Comparison of ENCODE assay signal across 10 cellular contexts in the genomic region with DNA sequence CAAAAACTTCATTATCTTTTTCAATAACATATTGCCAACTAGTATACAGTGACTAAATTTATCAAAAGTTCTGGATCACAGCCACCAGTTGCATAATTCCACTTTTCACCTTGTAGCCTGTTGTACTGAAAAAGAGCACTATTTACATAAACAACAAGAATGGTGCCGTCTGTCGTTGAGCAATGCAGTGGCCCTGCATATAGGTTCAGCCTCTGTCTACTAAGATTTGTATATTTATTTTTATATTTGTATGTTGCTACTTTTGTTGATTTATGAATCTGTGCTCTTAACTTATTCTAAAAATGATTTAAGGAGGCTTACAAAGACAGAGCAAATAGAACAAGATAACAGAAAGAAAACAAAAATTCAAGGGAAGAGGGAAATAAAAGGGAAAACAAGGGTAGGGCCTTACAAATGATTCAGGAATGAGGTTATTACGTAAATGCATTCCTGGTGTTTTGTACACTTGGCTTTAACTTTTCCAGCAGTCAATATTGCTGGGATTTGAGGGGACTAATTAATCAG.
DNase-seq lines count a peak whose midpoint lies in the region; ATAC-seq, FAIRE-seq and TF ChIP-seq lines count a peak whose summit lies in the region.
"Had no signal": no experiment of that assay in that cellular context is flagged by ENCODE, and none has a peak within 500 bp of the region (broad histone marks: within the 10 kb centered on the region; RNA-seq: fewer than 3 reads in every experiment).

No MANE protein-coding gene starts in this region.

- no peaks in the 10 kb centered on the region for H3K9me3 Mint-ChIP-seq in T-cell

- DNase-seq in HTR-8/SVneo (ENCODE audit: insufficient read length, low spot score): peak; percentile 31
- DNase-seq in cardiac fibroblast (ENCODE audit: low read depth in 2 of 2): peak; percentile 89 to 90
- DNase-seq in left lung: no peak
- no peak for DNase-seq in upper lobe of right lung
- DNase-seq in T-cell: no peak
- no peak for DNase-seq in GM13977 (ENCODE audit: low spot score)
- no peak for DNase-seq in NCI-H2171 (lab: John Stamatoyannopoulos, UW)
- DNase-seq: NCI-H748 treated with DMSO at 0.1 percent for 48 hours had no signal

- FAIRE-seq in HTR-8/SVneo (lab: Jason Lieb, UNC): no peak
- FAIRE-seq: H54 had no signal

- H3K4me1 ChIP-seq in left lung (peaks cover 0 to 6% of the 10 kb centered on the region in 2 donors), upper lobe of right lung (peaks cover 35% of the 10 kb centered on the region)
- H3K4me1 ChIP-seq: parathyroid adenoma had no signal

- H3K27me3 Mint-ChIP-seq in T-cell: no peaks in the 10 kb centered on the region

- no peaks in the 10 kb centered on the region for H3K36me3 Mint-ChIP-seq in T-cell

- H3K9me3 ChIP-seq in left lung (no peaks in the 10 kb centered on the region), upper lobe of right lung (no peaks in the 10 kb centered on the region)

- in situ Hi-C loops in GM13977 (cut with MboI; ENCODE audit: low pct_unique_long_range_greater_than_20kb, low sequenced_read_pairs, unreplicated experiment): no loop called here

- intact Hi-C loops in left lung (cut with DNase I): no loop called here
- intact Hi-C loops in upper lobe of right lung (cut with DNase I): no loop called here

- no peak overlapping the region for H3K4me3 Mint-ChIP-seq in T-cell

- CTCF ChIA-PET in T-cell (lab: Charles Lee): no interaction called here

- H3K36me3 ChIP-seq in left lung (no peaks in the 10 kb centered on the region), upper lobe of right lung (no peaks in the 10 kb centered on the region)

- H3K27ac Mint-ChIP-seq in T-cell: no peak overlapping the region

- H3K27ac ChIP-seq in left lung (peak overlapping the region; percentile 28 to 48), upper lobe of right lung (peak overlapping the region; percentile 56)
- H3K27ac ChIP-seq: parathyroid adenoma had no signal

- H3K4me3 ChIP-seq in cardiac fibroblast (replicated peaks in 1 of 2; ENCODE audit: low read depth in 2 of 2, low read length in 2 of 2): no peak overlapping the region
- H3K4me3 ChIP-seq in left lung: no peak overlapping the region
- H3K4me3 ChIP-seq in upper lobe of right lung: no peak overlapping the region

- peaks cover 12 to 22% (median 13%) of the 10 kb centered on the region in 3 donors for H3K4me1 Mint-ChIP-seq in T-cell

- peak; percentile 80 for ATAC-seq in left lung
- ATAC-seq in upper lobe of right lung: peak; percentile 62
- ATAC-seq in T-cell (replicated peaks in 1 of 4): no peak

- TF ChIP-seq CTCF in cardiac fibroblast (IDR thresholded peaks at IDR 0.05; ENCODE audit: low read depth, low read length) (no peak), left lung (IDR thresholded peaks at IDR 0.05) (no peak), upper lobe of right lung (IDR thresholded peaks at IDR 0.05) (no peak), GM13977 (IDR thresholded peaks at IDR 0.05; ENCODE audit: extremely low read depth, insufficient read depth, missing control alignments) (no peak)

- POLR2A ChIA-PET in T-cell (lab: Charles Lee): no interaction called here

- H3K27me3 ChIP-seq in left lung (no peaks in the 10 kb centered on the region), upper lobe of right lung (no peaks in the 10 kb centered on the region)

Comparison
In these comparisons a context has a peak if more than half of its experiments do, and no peak if none do; other contexts are left out.
1. DNase-seq: peak in HTR-8/SVneo (single experiment) and cardiac fibroblast (2 of 2); none in left lung (0 of 2), upper lobe of right lung (single experiment), T-cell (0 of 34), GM13977 (single experiment) and NCI-H2171 (single experiment).
2. ATAC-seq: peak in left lung (single experiment) and upper lobe of right lung (single experiment); none in T-cell (0 of 4).